Comparison of ENCODE assay signal across 26 cellular contexts in genomic region chr11:58227956-58228615, GRCh38. TPM values are rescaled to one million over a fixed set of nuclear protein-coding genes. Genes with fewer than 3 reads are reported as not detected.
"Had no signal": no experiment of that assay in that cellular context is flagged by ENCODE, and none has a peak within 500 bp of the region (broad histone marks: within the 10 kb centered on the region; RNA-seq: fewer than 3 reads in every experiment).

No MANE protein-coding gene starts in this region.

- H3K9me3 ChIP-seq: ascending aorta, body of pancreas had no signal

- H3K36me3 Mint-ChIP-seq: T-cell, WTC11 had no signal

- ATAC-seq: activated CD8-positive, alpha-beta T cell treated with anti-CD3 and anti-CD28 coated beads, Interleukin-2, amount 10 ng/mL, durations not matched to agents 7 days and 5 days; body of pancreas; T-cell; WTC11 had no signal

- H3K27ac Mint-ChIP-seq: activated CD8-positive, alpha-beta T cell treated with anti-CD3 and anti-CD28 coated beads, Interleukin-2, amount 10 ng/mL, durations not matched to agents 7 days and 5 days; T-cell; WTC11 had no signal

- H2AFZ ChIP-seq: PC-9 had no signal

- DNase-seq: activated CD4-positive, alpha-beta T cell treated with anti-CD3 and anti-CD28 coated beads for 48 hours; activated CD4-positive, alpha-beta T cell treated with anti-CD3 and anti-CD28 coated beads, Interleukin-2, amount 50 U/mL, for 4 hours; activated CD4-positive, CD25-positive, alpha-beta regulatory T cell treated with anti-CD3 and anti-CD28 coated beads, Interleukin-2, amount 50 U/mL, for 72 hours; activated CD8-positive, alpha-beta memory T cell treated with anti-CD3 and anti-CD28 coated beads, Interleukin-2, amount 50 U/mL, for 48 hours; activated CD8-positive, alpha-beta T cell treated with anti-CD3 and anti-CD28 coated beads, Interleukin-2, amount 10 ng/mL, durations not matched to agents 7 days and 5 days; activated naive CD4-positive, alpha-beta T cell treated with anti-CD3 and anti-CD28 coated beads, Interleukin-2, amount 50 U/mL, for 16 hours; activated T-cell treated with anti-CD3 and anti-CD28 coated beads, Interleukin-2, amount 50 U/mL, for 1 hour; amniotic stem cell; body of pancreas; central memory CD4-positive, alpha-beta T cell; MM.1S; NCI-H1105; NCI-H1436; NCI-H1694 treated with DMSO at 0.1 percent for 48 hours; NCI-H2029 treated with DMSO at 0.1 percent for 48 hours; NCI-H510A treated with DMSO at 0.1 percent for 48 hours; NCI-H69; PC-9; SIG-M5; T-cell; T-helper 2 cell; T1000 had no signal

- H3K4me1 ChIP-seq: ascending aorta, body of pancreas had no signal

- H3K27ac ChIP-seq: ascending aorta, body of pancreas, KMS-11, PC-9 had no signal

- H3K4me2 ChIP-seq: KMS-11, PC-9 had no signal

- H3K36me3 ChIP-seq: ascending aorta had no signal

- H3K4me3 Mint-ChIP-seq: activated CD8-positive, alpha-beta T cell treated with anti-CD3 and anti-CD28 coated beads, Interleukin-2, amount 10 ng/mL, durations not matched to agents 7 days and 5 days; T-cell; WTC11 had no signal

- H3K4me3 ChIP-seq: ascending aorta, body of pancreas, PC-9 had no signal

- H3K4me1 Mint-ChIP-seq: T-cell, WTC11 had no signal

- H3K9me3 Mint-ChIP-seq: T-cell, WTC11 had no signal

RNA-seq across cellular contexts. Expression of gene OR10Q1, which starts 0.6 kb away (rescaled TPM):
- total RNA-seq: activated CD8-positive, alpha-beta T cell treated with anti-CD3 and anti-CD28 coated beads, Interleukin-2, amount 10 ng/mL, durations not matched to agents 7 days and 5 days; ascending aorta; body of pancreas; bronchial epithelial cell; PC-9; T-cell; WTC11 had no signal

RNA-seq across cellular contexts. Expression of gene OR1S1, which starts 15.6 kb away (rescaled TPM):
- total RNA-seq: activated CD8-positive, alpha-beta T cell treated with anti-CD3 and anti-CD28 coated beads, Interleukin-2, amount 10 ng/mL, durations not matched to agents 7 days and 5 days; ascending aorta; body of pancreas; bronchial epithelial cell; PC-9; T-cell; WTC11 had no signal

RNA-seq across cellular contexts. Expression of gene OR1S2, which starts 24.1 kb away (rescaled TPM):
- total RNA-seq: activated CD8-positive, alpha-beta T cell treated with anti-CD3 and anti-CD28 coated beads, Interleukin-2, amount 10 ng/mL, durations not matched to agents 7 days and 5 days; ascending aorta; body of pancreas; bronchial epithelial cell; PC-9; T-cell; WTC11 had no signal

RNA-seq across cellular contexts. Expression of gene OR9Q2, which starts 39.2 kb away (rescaled TPM):
- total RNA-seq: activated CD8-positive, alpha-beta T cell treated with anti-CD3 and anti-CD28 coated beads, Interleukin-2, amount 10 ng/mL, durations not matched to agents 7 days and 5 days; ascending aorta; body of pancreas; bronchial epithelial cell; PC-9; T-cell; WTC11 had no signal

RNA-seq across cellular contexts. Expression of gene OR10W1, which starts 40.0 kb away (rescaled TPM):
- total RNA-seq: activated CD8-positive, alpha-beta T cell treated with anti-CD3 and anti-CD28 coated beads, Interleukin-2, amount 10 ng/mL, durations not matched to agents 7 days and 5 days; ascending aorta; body of pancreas; bronchial epithelial cell; PC-9; T-cell; WTC11 had no signal
